In genomic region chr13:48853381-48854102, GRCh38 we compare ENCODE assay signal across 11 cellular contexts.
DNase-seq lines count a peak whose midpoint lies in the region; ATAC-seq, FAIRE-seq and TF ChIP-seq lines count a peak whose summit lies in the region.
"Had no signal": no experiment of that assay in that cellular context is flagged by ENCODE, and none has a peak within 500 bp of the region (broad histone marks: within the 10 kb centered on the region; RNA-seq: fewer than 3 reads in every experiment).

No MANE protein-coding gene starts in this region.

- ATAC-seq in activated T-cell treated with anti-CD3 and anti-CD28 coated beads, Interleukin-2, amount 50 U/mL, for 4 hours = peak; percentile 84 to 90

- no peaks in the 10 kb centered on the region for H3K9me3 Mint-ChIP-seq in activated T-cell treated with anti-CD3 and anti-CD28 coated beads, Interleukin-2, amount 50 U/mL, for 4 hours

- DNase-seq in activated CD8-positive, alpha-beta memory T cell treated with anti-CD3 and anti-CD28 coated beads for 24 hours = peak; percentile 68
- no peak for DNase-seq in activated CD8-positive, alpha-beta memory T cell treated with anti-CD3 and anti-CD28 coated beads, Interleukin-2, amount 50 U/mL, for 48 hours
- DNase-seq in activated T-cell treated with anti-CD3 and anti-CD28 coated beads, Interleukin-2, amount 50 U/mL, for 4 hours = no peak
- DNase-seq in fibroblast of the aortic adventitia (ENCODE audit: low read depth) = peak; percentile 51
- peak; percentile 40 for DNase-seq in stimulated activated CD8-positive, alpha-beta memory T cell treated with anti-CD3 and anti-CD28 coated beads, Interleukin-4, amount 100 ng/mL, for 48 hours
- no peak for DNase-seq in hypothalamus (lab: John Stamatoyannopoulos, UW)
- DNase-seq in NCI-H1092 (lab: John Stamatoyannopoulos, UW) = no peak
- no peak for DNase-seq in urothelium cell line (ENCODE audit: low spot score)
- DNase-seq: left cardiac atrium, NCI-H345, SHP77 treated with DMSO at 0.1 percent for 48 hours had no signal

- no peak for TF ChIP-seq CTCF in fibroblast of the aortic adventitia (IDR thresholded peaks at IDR 0.05; ENCODE audit: insufficient read depth, low read length)

- no peak for FAIRE-seq in urothelium cell line (lab: Jason Lieb, UNC)

- H3K4me3 ChIP-seq in fibroblast of the aortic adventitia (ENCODE audit: low read depth, low read length) = no peak overlapping the region

- H3K36me3 Mint-ChIP-seq in activated T-cell treated with anti-CD3 and anti-CD28 coated beads, Interleukin-2, amount 50 U/mL, for 4 hours (ENCODE audit: insufficient read depth) = no peaks in the 10 kb centered on the region

- H3K4me1 Mint-ChIP-seq in activated T-cell treated with anti-CD3 and anti-CD28 coated beads, Interleukin-2, amount 50 U/mL, for 4 hours (ENCODE audit: low read depth) = peaks cover 35% of the 10 kb centered on the region

- H3K4me3 Mint-ChIP-seq in activated T-cell treated with anti-CD3 and anti-CD28 coated beads, Interleukin-2, amount 50 U/mL, for 4 hours = no peak overlapping the region

- H3K27me3 Mint-ChIP-seq in activated T-cell treated with anti-CD3 and anti-CD28 coated beads, Interleukin-2, amount 50 U/mL, for 4 hours (ENCODE audit: low read depth) = peaks cover 10% of the 10 kb centered on the region

Comparison
In these comparisons a context has a peak if more than half of its experiments do, and no peak if none do; other contexts are left out.
1. DNase-seq: peak in activated CD8-positive, alpha-beta memory T cell treated with anti-CD3 and anti-CD28 coated beads for 24 hours (single experiment), fibroblast of the aortic adventitia (single experiment) and stimulated activated CD8-positive, alpha-beta memory T cell treated with anti-CD3 and anti-CD28 coated beads, Interleukin-4, amount 100 ng/mL, for 48 hours (single experiment); none in activated CD8-positive, alpha-beta memory T cell treated with anti-CD3 and anti-CD28 coated beads, Interleukin-2, amount 50 U/mL, for 48 hours (single experiment), activated T-cell treated with anti-CD3 and anti-CD28 coated beads, Interleukin-2, amount 50 U/mL, for 4 hours (single experiment), hypothalamus (0 of 51), NCI-H1092 (single experiment) and urothelium cell line (single experiment).